1 cellular context compared by ENCODE assay signal in genomic region chr18:8970843-8971242, GRCh38.
TF ChIP-seq lines count a peak whose summit lies in the region.

No MANE protein-coding gene starts in this region.

TF ChIP-seq in H1, 55 proteins besides CTCF, POLR2A, EP300 and RAD21:
- no peak for TF ChIP-seq TBP (IDR thresholded peaks at IDR 0.05; ENCODE audit: low read depth, low read length)
- no peak for TF ChIP-seq KDM4A (IDR thresholded peaks at IDR 0.05; ENCODE audit: low read depth, low read length, severe bottlenecking)
- TF ChIP-seq MAX (IDR thresholded peaks at IDR 0.05), result no peak
- no peak for TF ChIP-seq YY1 (IDR thresholded peaks at IDR 0.05; ENCODE audit: low read depth, low read length)
- no peak for TF ChIP-seq TEAD4 (IDR thresholded peaks at IDR 0.05; ENCODE audit: low read depth, low read length)
- TF ChIP-seq, protein P1, sequence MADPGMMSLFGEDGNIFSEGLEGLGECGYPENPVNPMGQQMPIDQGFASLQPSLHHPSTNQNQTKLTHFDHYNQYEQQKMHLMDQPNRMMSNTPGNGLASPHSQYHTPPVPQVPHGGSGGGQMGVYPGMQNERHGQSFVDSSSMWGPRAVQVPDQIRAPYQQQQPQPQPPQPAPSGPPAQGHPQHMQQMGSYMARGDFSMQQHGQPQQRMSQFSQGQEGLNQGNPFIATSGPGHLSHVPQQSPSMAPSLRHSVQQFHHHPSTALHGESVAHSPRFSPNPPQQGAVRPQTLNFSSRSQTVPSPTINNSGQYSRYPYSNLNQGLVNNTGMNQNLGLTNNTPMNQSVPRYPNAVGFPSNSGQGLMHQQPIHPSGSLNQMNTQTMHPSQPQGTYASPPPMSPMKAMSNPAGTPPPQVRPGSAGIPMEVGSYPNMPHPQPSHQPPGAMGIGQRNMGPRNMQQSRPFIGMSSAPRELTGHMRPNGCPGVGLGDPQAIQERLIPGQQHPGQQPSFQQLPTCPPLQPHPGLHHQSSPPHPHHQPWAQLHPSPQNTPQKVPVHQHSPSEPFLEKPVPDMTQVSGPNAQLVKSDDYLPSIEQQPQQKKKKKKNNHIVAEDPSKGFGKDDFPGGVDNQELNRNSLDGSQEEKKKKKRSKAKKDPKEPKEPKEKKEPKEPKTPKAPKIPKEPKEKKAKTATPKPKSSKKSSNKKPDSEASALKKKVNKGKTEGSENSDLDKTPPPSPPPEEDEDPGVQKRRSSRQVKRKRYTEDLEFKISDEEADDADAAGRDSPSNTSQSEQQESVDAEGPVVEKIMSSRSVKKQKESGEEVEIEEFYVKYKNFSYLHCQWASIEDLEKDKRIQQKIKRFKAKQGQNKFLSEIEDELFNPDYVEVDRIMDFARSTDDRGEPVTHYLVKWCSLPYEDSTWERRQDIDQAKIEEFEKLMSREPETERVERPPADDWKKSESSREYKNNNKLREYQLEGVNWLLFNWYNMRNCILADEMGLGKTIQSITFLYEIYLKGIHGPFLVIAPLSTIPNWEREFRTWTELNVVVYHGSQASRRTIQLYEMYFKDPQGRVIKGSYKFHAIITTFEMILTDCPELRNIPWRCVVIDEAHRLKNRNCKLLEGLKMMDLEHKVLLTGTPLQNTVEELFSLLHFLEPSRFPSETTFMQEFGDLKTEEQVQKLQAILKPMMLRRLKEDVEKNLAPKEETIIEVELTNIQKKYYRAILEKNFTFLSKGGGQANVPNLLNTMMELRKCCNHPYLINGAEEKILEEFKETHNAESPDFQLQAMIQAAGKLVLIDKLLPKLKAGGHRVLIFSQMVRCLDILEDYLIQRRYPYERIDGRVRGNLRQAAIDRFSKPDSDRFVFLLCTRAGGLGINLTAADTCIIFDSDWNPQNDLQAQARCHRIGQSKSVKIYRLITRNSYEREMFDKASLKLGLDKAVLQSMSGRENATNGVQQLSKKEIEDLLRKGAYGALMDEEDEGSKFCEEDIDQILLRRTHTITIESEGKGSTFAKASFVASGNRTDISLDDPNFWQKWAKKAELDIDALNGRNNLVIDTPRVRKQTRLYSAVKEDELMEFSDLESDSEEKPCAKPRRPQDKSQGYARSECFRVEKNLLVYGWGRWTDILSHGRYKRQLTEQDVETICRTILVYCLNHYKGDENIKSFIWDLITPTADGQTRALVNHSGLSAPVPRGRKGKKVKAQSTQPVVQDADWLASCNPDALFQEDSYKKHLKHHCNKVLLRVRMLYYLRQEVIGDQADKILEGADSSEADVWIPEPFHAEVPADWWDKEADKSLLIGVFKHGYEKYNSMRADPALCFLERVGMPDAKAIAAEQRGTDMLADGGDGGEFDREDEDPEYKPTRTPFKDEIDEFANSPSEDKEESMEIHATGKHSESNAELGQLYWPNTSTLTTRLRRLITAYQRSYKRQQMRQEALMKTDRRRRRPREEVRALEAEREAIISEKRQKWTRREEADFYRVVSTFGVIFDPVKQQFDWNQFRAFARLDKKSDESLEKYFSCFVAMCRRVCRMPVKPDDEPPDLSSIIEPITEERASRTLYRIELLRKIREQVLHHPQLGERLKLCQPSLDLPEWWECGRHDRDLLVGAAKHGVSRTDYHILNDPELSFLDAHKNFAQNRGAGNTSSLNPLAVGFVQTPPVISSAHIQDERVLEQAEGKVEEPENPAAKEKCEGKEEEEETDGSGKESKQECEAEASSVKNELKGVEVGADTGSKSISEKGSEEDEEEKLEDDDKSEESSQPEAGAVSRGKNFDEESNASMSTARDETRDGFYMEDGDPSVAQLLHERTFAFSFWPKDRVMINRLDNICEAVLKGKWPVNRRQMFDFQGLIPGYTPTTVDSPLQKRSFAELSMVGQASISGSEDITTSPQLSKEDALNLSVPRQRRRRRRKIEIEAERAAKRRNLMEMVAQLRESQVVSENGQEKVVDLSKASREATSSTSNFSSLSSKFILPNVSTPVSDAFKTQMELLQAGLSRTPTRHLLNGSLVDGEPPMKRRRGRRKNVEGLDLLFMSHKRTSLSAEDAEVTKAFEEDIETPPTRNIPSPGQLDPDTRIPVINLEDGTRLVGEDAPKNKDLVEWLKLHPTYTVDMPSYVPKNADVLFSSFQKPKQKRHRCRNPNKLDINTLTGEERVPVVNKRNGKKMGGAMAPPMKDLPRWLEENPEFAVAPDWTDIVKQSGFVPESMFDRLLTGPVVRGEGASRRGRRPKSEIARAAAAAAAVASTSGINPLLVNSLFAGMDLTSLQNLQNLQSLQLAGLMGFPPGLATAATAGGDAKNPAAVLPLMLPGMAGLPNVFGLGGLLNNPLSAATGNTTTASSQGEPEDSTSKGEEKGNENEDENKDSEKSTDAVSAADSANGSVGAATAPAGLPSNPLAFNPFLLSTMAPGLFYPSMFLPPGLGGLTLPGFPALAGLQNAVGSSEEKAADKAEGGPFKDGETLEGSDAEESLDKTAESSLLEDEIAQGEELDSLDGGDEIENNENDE (IDR thresholded peaks at IDR 0.05; ENCODE audit: insufficient replicate concordance, low read length), result no peak
- TF ChIP-seq GTF2F1 (IDR thresholded peaks at IDR 0.05; ENCODE audit: borderline replicate concordance, low read depth, low read length), result no peak
- no peak for TF ChIP-seq TAF7 (optimal IDR thresholded peaks at IDR 0.05; ENCODE audit: borderline replicate concordance, low read depth, low read length)
- TF ChIP-seq EGR1 (IDR thresholded peaks at IDR 0.05; ENCODE audit: borderline replicate concordance, low read depth, low read length), result no peak
- TF ChIP-seq PHF8 (conservative IDR thresholded peaks at IDR 0.05; ENCODE audit: low read depth, low read length), result no peak
- TF ChIP-seq SIRT6 (IDR thresholded peaks at IDR 0.05; ENCODE audit: low read length), result no peak
- TF ChIP-seq GABPA (IDR thresholded peaks at IDR 0.05; ENCODE audit: borderline replicate concordance, insufficient read depth, low read length), result no peak
- TF ChIP-seq SUZ12 (IDR thresholded peaks at IDR 0.05; ENCODE audit: low read length), result no peak
- TF ChIP-seq SP2 (IDR thresholded peaks at IDR 0.05; ENCODE audit: low read length), result no peak
- no peak for TF ChIP-seq CHD1 (IDR thresholded peaks at IDR 0.05; ENCODE audit: low read depth, low read length)
- TF ChIP-seq BCL11A (IDR thresholded peaks at IDR 0.05; ENCODE audit: low read depth in 2 of 2, low read length in 2 of 2), result no peak
- no peak for TF ChIP-seq CTBP2 (IDR thresholded peaks at IDR 0.05; ENCODE audit: borderline replicate concordance, insufficient read depth, insufficient read length, low read length)
- no peak for TF ChIP-seq CREB1 (IDR thresholded peaks at IDR 0.05)
- no peak for TF ChIP-seq NRF1 (IDR thresholded peaks at IDR 0.05; ENCODE audit: low read depth, low read length)
- no peak for TF ChIP-seq HDAC2 (IDR thresholded peaks at IDR 0.05; ENCODE audit: borderline replicate concordance in 1 of 2, low read depth in 2 of 2, low read length in 2 of 2)
